Comparison of ENCODE assay signal across 8 cellular contexts in genomic region chr15:43492673-43493601, GRCh38. TPM values are rescaled to one million over a fixed set of nuclear protein-coding genes. Genes with fewer than 3 reads are reported as not detected.
A peak's percentile ranks its signal among the peaks of the same experiment; 100 is the strongest.
DNase-seq lines count a peak whose midpoint lies in the region; ATAC-seq and TF ChIP-seq lines count a peak whose summit lies in the region.

Gene TP53BP1, minus strand, starts transcription at chr15:43493156. Its CDS starts 113 bp downstream, at chr15:43493043.

- peaks cover 24% of the 10 kb centered on the region for H3K36me3 Mint-ChIP-seq in neural progenitor cell

- H3K27me3 ChIP-seq in foreskin keratinocyte (no peaks in the 10 kb centered on the region), neural progenitor cell (no peaks in the 10 kb centered on the region), stomach smooth muscle (ENCODE audit: control insufficient read depth in 1 of 2, insufficient read depth in 2 of 2, low read length in 2 of 2) (no peaks in the 10 kb centered on the region)

- H3K9ac ChIP-seq in neural progenitor cell, result peak within 1 kb of the TSS; percentile 36
- H3K9ac ChIP-seq in stomach smooth muscle (ENCODE audit: low read length in 2 of 2), result peak within 1 kb of the TSS; percentile 79 to 88

- H3K4me1 ChIP-seq in foreskin keratinocyte, result no peaks in the 10 kb centered on the region
- peaks cover 6% of the 10 kb centered on the region for H3K4me1 ChIP-seq in neural progenitor cell
- peaks cover 13% of the 10 kb centered on the region for H3K4me1 ChIP-seq in stomach smooth muscle (ENCODE audit: control insufficient read depth, insufficient read depth, low read length)

- no peaks in the 10 kb centered on the region for H3K9me3 Mint-ChIP-seq in neural progenitor cell

- DNase-seq in GF-D8 (lab: John Stamatoyannopoulos, UW) (peak; percentile 66), HFF-Myc (ENCODE audit: extremely low read depth, low read depth) (peak; percentile 76), NAMALWA (ENCODE audit: low spot score) (peak; percentile 98), SK-N-DZ (ENCODE audit: low spot score) (peak; percentile 96), foreskin keratinocyte (peak; percentile 67 to 82), neural progenitor cell (ENCODE audit: low spot score) (peak; percentile 99)
- DNase-seq in activated naive CD4-positive, alpha-beta T cell treated with Interleukin-2 at 50 U/mL for 16 hours, result peak; percentile 95

- no peaks in the 10 kb centered on the region for H3K9me3 ChIP-seq in neural progenitor cell (ENCODE audit: low read depth)
- H3K9me3 ChIP-seq in stomach smooth muscle (ENCODE audit: control insufficient read depth in 2 of 2, low read length in 2 of 2), result no peaks in the 10 kb centered on the region

- H3K27me3 Mint-ChIP-seq in neural progenitor cell (ENCODE audit: insufficient read depth, low read depth), result peaks cover 6% of the 10 kb centered on the region

- H3K36me3 ChIP-seq in neural progenitor cell (no peaks in the 10 kb centered on the region), stomach smooth muscle (ENCODE audit: control insufficient read depth in 2 of 2, insufficient read depth in 2 of 2, low read length in 2 of 2) (peaks cover 5 to 16% of the 10 kb centered on the region in 2 donors)

- H3K4me3 Mint-ChIP-seq in neural progenitor cell, result peak within 1 kb of the TSS; percentile 98

- peaks cover 18% of the 10 kb centered on the region for H3F3A ChIP-seq in neural progenitor cell (ENCODE audit: low read depth)

- H3K4me3 ChIP-seq in HFF-Myc (replicated peaks; ENCODE audit: low read depth, low read length) (peak within 1 kb of the TSS; percentile 79), neural progenitor cell (peak within 1 kb of the TSS; percentile 85), stomach smooth muscle (ENCODE audit: low read length in 2 of 2) (peak within 1 kb of the TSS; percentile 72 to 97)

- ATAC-seq in foreskin keratinocyte, result peak; percentile 99

- H3K79me2 ChIP-seq in neural progenitor cell (ENCODE audit: low read depth), result peaks cover 40% of the 10 kb centered on the region

- TF ChIP-seq CTCF in HFF-Myc (IDR thresholded peaks at IDR 0.05; ENCODE audit: low read depth, low read length, missing control alignments) (no peak), foreskin keratinocyte (conservative IDR thresholded peaks at IDR 0.05) (no peak), neural progenitor cell (IDR thresholded peaks at IDR 0.05) (peak; percentile 6)

- H2AFZ ChIP-seq in neural progenitor cell (replicated peaks), result peak within 1 kb of the TSS; percentile 94

- peaks cover 33% of the 10 kb centered on the region for H3K4me1 Mint-ChIP-seq in neural progenitor cell

- no peaks in the 10 kb centered on the region for H4K20me1 ChIP-seq in neural progenitor cell (ENCODE audit: low read depth)

- H3K4me2 ChIP-seq in neural progenitor cell, result peak within 1 kb of the TSS; percentile 78

- H3K27ac ChIP-seq in foreskin keratinocyte (peak within 1 kb of the TSS; percentile 64), neural progenitor cell (peak within 1 kb of the TSS; percentile 78), stomach smooth muscle (ENCODE audit: low read length) (peak within 1 kb of the TSS; percentile 64)

- H3K27ac Mint-ChIP-seq in neural progenitor cell, result peak within 1 kb of the TSS; percentile 98

RNA-seq across cellular contexts. Expression of gene TP53BP1, which starts in this region (rescaled TPM):
- polyA plus RNA-seq in SK-N-DZ (2014; cell fraction: cytosol; rRNA removed), result 30.7 and 31.0 TPM in 2 replicates
- 50.0 and 70.9 TPM in 2 replicates for polyA plus RNA-seq in SK-N-DZ (2014; cell fraction: nucleus; rRNA removed)
- total RNA-seq in foreskin keratinocyte, result 31.5 and 33.0 TPM in 2 replicates
- 13.1 and 13.3 TPM in 2 replicates for polyA plus RNA-seq in foreskin keratinocyte
- total RNA-seq in neural progenitor cell (ENCODE audit: low replicate concordance), result 66.5 and 73.5 TPM in 2 replicates

Comparison
In these comparisons a context has a peak if more than half of its experiments do, and no peak if none do; other contexts are left out.
1. Peak in every context shown above with its lines: DNase-seq, ATAC-seq, H3K4me3 ChIP-seq and H3K27ac ChIP-seq.